Comparison of ENCODE assay signal across 17 cellular contexts in the genomic region with DNA sequence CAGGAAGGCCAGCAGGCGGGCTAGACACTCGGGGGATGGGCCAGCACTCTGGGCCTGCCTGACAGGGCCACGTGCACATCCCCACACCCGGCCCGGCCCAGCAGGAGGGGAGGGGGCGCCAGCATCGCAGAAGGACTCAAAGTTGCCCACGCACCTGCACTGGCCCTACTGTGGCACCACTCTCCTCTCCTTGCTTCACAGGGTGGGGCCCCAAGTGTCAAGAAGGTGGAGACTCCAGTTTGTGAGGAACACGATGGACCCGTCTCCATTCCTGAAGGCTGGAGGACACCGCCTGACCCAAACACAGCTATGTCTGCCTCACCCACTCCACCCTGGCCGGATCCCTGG. TPM values are rescaled to one million over a fixed set of nuclear protein-coding genes. Genes with fewer than 3 reads are reported as not detected.
DNase-seq lines count a peak whose midpoint lies in the region; ATAC-seq and TF ChIP-seq lines count a peak whose summit lies in the region.
"Had no signal": no experiment of that assay in that cellular context is flagged by ENCODE, and none has a peak within 500 bp of the region (broad histone marks: within the 10 kb centered on the region; RNA-seq: fewer than 3 reads in every experiment).

No MANE protein-coding gene starts in this region.

- no peaks in the 10 kb centered on the region for H3K9me3 Mint-ChIP-seq in nephron progenitor cell
- H3K9me3 Mint-ChIP-seq in effector memory CD8-positive, alpha-beta T cell: no peaks in the 10 kb centered on the region

- peak overlapping the region; percentile 69 for H3K27ac Mint-ChIP-seq in nephron progenitor cell
- H3K27ac Mint-ChIP-seq in effector memory CD8-positive, alpha-beta T cell: no peak overlapping the region

- peak overlapping the region; percentile 84 for H3K4me2 ChIP-seq in BLaER1

- ATAC-seq in right cardiac atrium (no peak), HG03432 (IDR thresholded peaks at IDR 0.05; ENCODE audit: unreplicated experiment) (no peak)
- ATAC-seq in effector memory CD8-positive, alpha-beta T cell (replicated peaks): no peak
- ATAC-seq: Panc1, SK-N-SH treated with all-trans-retinoic acid at 6 μM for 48 hours had no signal

- intact Hi-C loops in right cardiac atrium (cut with DNase I): no loop called here

- peaks cover 12% of the 10 kb centered on the region for H3K36me3 ChIP-seq in BLaER1
- H3K36me3 ChIP-seq in H7 (replicated peaks; ENCODE audit: control insufficient read depth, insufficient read depth, low read length): no peaks in the 10 kb centered on the region

- H3K4me3 Mint-ChIP-seq in nephron progenitor cell: no peak overlapping the region
- H3K4me3 Mint-ChIP-seq in effector memory CD8-positive, alpha-beta T cell: peak overlapping the region in 1 of 2 donors; percentile 71

- peaks cover 33% of the 10 kb centered on the region for H3K27me3 ChIP-seq in BLaER1
- H3K27me3 ChIP-seq in H7 (ENCODE audit: control insufficient read depth, insufficient read depth, low read length): no peaks in the 10 kb centered on the region
- H3K27me3 ChIP-seq in right cardiac atrium (ENCODE audit: control insufficient read depth, insufficient read depth): no peaks in the 10 kb centered on the region

- peaks cover 4% of the 10 kb centered on the region for H3K27me3 Mint-ChIP-seq in nephron progenitor cell (ENCODE audit: low read depth, poor library complexity)
- no peaks in the 10 kb centered on the region for H3K27me3 Mint-ChIP-seq in effector memory CD8-positive, alpha-beta T cell

- H3K4me1 ChIP-seq in BLaER1 (peaks cover 56% of the 10 kb centered on the region), right cardiac atrium (ENCODE audit: control insufficient read depth, insufficient read depth, low read length) (peaks cover 7% of the 10 kb centered on the region)

- no peak for TF ChIP-seq CTCF in nephron progenitor cell (IDR thresholded peaks at IDR 0.05)

- H3K27ac ChIP-seq in BLaER1: no peak overlapping the region
- H3K27ac ChIP-seq in right cardiac atrium (ENCODE audit: low read length): no peak overlapping the region

- 80% methylated on average over 12 of the region's 12 CpGs for WGBS in right cardiac atrium

- H3K9me3 ChIP-seq in BLaER1 (no peaks in the 10 kb centered on the region), right cardiac atrium (ENCODE audit: control insufficient read depth, low read length) (no peaks in the 10 kb centered on the region)
- H3K9me3 ChIP-seq: HAP-1 had no signal

- no peak overlapping the region for H3K9ac ChIP-seq in BLaER1

- H4K20me1 ChIP-seq in BLaER1: peaks cover 27% of the 10 kb centered on the region

- peaks cover 6% of the 10 kb centered on the region for H3K36me3 Mint-ChIP-seq in nephron progenitor cell (ENCODE audit: low read depth)
- peaks cover 24% of the 10 kb centered on the region for H3K36me3 Mint-ChIP-seq in effector memory CD8-positive, alpha-beta T cell (ENCODE audit: insufficient read depth)

- DNase-seq in H7: peak; percentile 75
- peak in 2 of 3 donors; percentile 29 to 61 for DNase-seq in right cardiac atrium
- no peak for DNase-seq in nephron progenitor cell
- DNase-seq in NCI-H187 treated with DMSO at 0.1 percent for 48 hours (lab: John Stamatoyannopoulos, UW): no peak
- no peak for DNase-seq in effector memory CD8-positive, alpha-beta T cell
- no peak for DNase-seq in A172 (ENCODE audit: low spot score)
- DNase-seq: ACHN, NCI-H1092, NCI-H1694, NCI-H446 treated with DMSO at 0.1 percent for 48 hours, NCI-H748 treated with DMSO at 0.1 percent for 48 hours, SHP77 had no signal

- H3K4me3 ChIP-seq in BLaER1: no peak overlapping the region
- no peak overlapping the region for H3K4me3 ChIP-seq in H7 (ENCODE audit: insufficient read depth, low read depth, low read length)
- no peak overlapping the region for H3K4me3 ChIP-seq in right cardiac atrium (ENCODE audit: low read length)
- H3K4me3 ChIP-seq: HAP-1 had no signal

- H3K4me1 Mint-ChIP-seq in nephron progenitor cell: peaks cover 30% of the 10 kb centered on the region
- H3K4me1 Mint-ChIP-seq in effector memory CD8-positive, alpha-beta T cell (ENCODE audit: low read depth in 2 of 2): peaks cover 7 to 12% of the 10 kb centered on the region in 2 donors

RNA-seq across cellular contexts. Expression of a gene that starts 4.5 kb away (rescaled TPM):
- 33.8 and 45.5 TPM in 2 replicates for total RNA-seq in H7 (2014; rRNA removed; shearing (Covaris generic))
- total RNA-seq in right cardiac atrium: 10 to 100 TPM; 21.0 to 36.0 (median 28.6) TPM
- 32.6 TPM for polyA plus RNA-seq in right cardiac atrium
- 10.7 and 47.6 TPM in 2 replicates for total RNA-seq in A172 (2014; rRNA removed; shearing (Covaris generic))

RNA-seq across cellular contexts. Expression of a gene that starts 4.8 kb away (rescaled TPM):
- total RNA-seq in H7 (2014; rRNA removed; shearing (Covaris generic)): 3.0 and 3.2 TPM in 2 replicates
- 1 to 10 TPM in 1 of 4 donors, under 1 TPM in 3; 0.33 to 1.1 (median 0.47) TPM for total RNA-seq in right cardiac atrium
- polyA plus RNA-seq in right cardiac atrium: 0.27 TPM
- total RNA-seq in A172 (2014; rRNA removed; shearing (Covaris generic)): 1.7 and 2.4 TPM in 2 replicates

RNA-seq across cellular contexts. Expression of a gene that starts 23.1 kb away (rescaled TPM):
- 4.4 and 7.7 TPM in 2 replicates for total RNA-seq in H7 (2014; rRNA removed; shearing (Covaris generic))
- under 1 TPM; 0.33 to 0.82 (median 0.55) TPM for total RNA-seq in right cardiac atrium
- polyA plus RNA-seq in right cardiac atrium: 0.52 TPM
- 3.7 and 5.7 TPM in 2 replicates for total RNA-seq in A172 (2014; rRNA removed; shearing (Covaris generic))

RNA-seq across cellular contexts. Expression of a gene that starts 29.3 kb away (rescaled TPM):
- total RNA-seq in H7 (2014; rRNA removed; shearing (Covaris generic)): 2,794 and 2,937 TPM in 2 replicates
- total RNA-seq in right cardiac atrium: 100 to 1,000 TPM; 513 to 681 (median 600) TPM
- polyA plus RNA-seq in right cardiac atrium: 566 TPM
- 2,652 and 2,662 TPM in 2 replicates for total RNA-seq in A172 (2014; rRNA removed; shearing (Covaris generic))

RNA-seq across cellular contexts. Expression of a gene that starts 31.0 kb away (rescaled TPM):
- total RNA-seq in H7 (2014; rRNA removed; shearing (Covaris generic)): 2.6 and 2.7 TPM in 2 replicates
- total RNA-seq in right cardiac atrium: 1 to 10 TPM; 1.4 to 2.1 (median 1.9) TPM
- polyA plus RNA-seq in right cardiac atrium: 0.79 TPM
- 4.0 and 4.1 TPM in 2 replicates for total RNA-seq in A172 (2014; rRNA removed; shearing (Covaris generic))

Comparison
In these comparisons a context has a peak if more than half of its experiments do, and no peak if none do; other contexts are left out.
1. DNase-seq: peak in H7 (single experiment) and right cardiac atrium (2 of 3); none in nephron progenitor cell (single experiment), NCI-H187 treated with DMSO at 0.1 percent for 48 hours (single experiment), effector memory CD8-positive, alpha-beta T cell (0 of 3) and A172 (single experiment).